Comparison of ENCODE assay signal across 18 cellular contexts in genomic region chr13:97267418-97268059, GRCh38. TPM values are rescaled to one million over a fixed set of nuclear protein-coding genes. Genes with fewer than 3 reads are reported as not detected.
DNase-seq lines count a peak whose midpoint lies in the region; ATAC-seq and TF ChIP-seq lines count a peak whose summit lies in the region.
"Had no signal": no experiment of that assay in that cellular context is flagged by ENCODE, and none has a peak within 500 bp of the region (broad histone marks: within the 10 kb centered on the region; RNA-seq: fewer than 3 reads in every experiment).

No MANE protein-coding gene starts in this region.

- H3K27ac ChIP-seq in HCT116 (ENCODE audit: low read depth, low read length) (peak overlapping the region; percentile 100), mammary epithelial cell (ENCODE audit: insufficient read depth, low read depth, low read length) (peak overlapping the region; percentile 75), iPS-20b (ENCODE audit: low read length) (peak overlapping the region; percentile 15), sigmoid colon (peak overlapping the region; percentile 50 to 89 (median 74))
- H3K27ac ChIP-seq: cardiac muscle cell, PC-9, prostate gland, suprapubic skin had no signal

- TF ChIP-seq RAD21 in HCT116 (IDR thresholded peaks at IDR 0.05; ENCODE audit: low read depth) = no peak

- ATAC-seq in HCT116 (peak; percentile 52; the same call in 1 of the 2 replicates), GM21423 (IDR thresholded peaks at IDR 0.05; ENCODE audit: unreplicated experiment) (no peak)

- RAD21 ChIA-PET in HCT116 (lab: Charles Lee; ENCODE audit: low non-redundant PET in 1 of 2, low total read pairs in 2 of 2, uncharacterized antibody in 2 of 2, unreplicated experiment in 2 of 2) = no interaction called here

- H3K9me3 ChIP-seq in HCT116 (ENCODE audit: control insufficient read depth in 1 of 2, insufficient read depth in 1 of 2, low read depth in 1 of 2, low read length in 2 of 2) (no peaks in the 10 kb centered on the region), mammary epithelial cell (replicated peaks; ENCODE audit: insufficient read depth, low read length) (no peaks in the 10 kb centered on the region), iPS-20b (ENCODE audit: insufficient read depth, low read depth, low read length) (no peaks in the 10 kb centered on the region), sigmoid colon (no peaks in the 10 kb centered on the region)
- H3K9me3 ChIP-seq: HAP-1, prostate gland, suprapubic skin had no signal

- no peak for DNase-seq in HCT116 (ENCODE audit: low read depth, low spot score)
- DNase-seq in mammary epithelial cell = no peak
- no peak for DNase-seq in sigmoid colon
- DNase-seq in DMS53 treated with DMSO at 0.1 percent for 48 hours (lab: John Stamatoyannopoulos, UW; ENCODE audit: unreplicated experiment) = no peak
- DNase-seq in ecto neural progenitor cell (ENCODE audit: low spot score) = no peak
- no peak for DNase-seq in stimulated activated CD4-positive, alpha-beta T cell treated with anti-CD3 and anti-CD28 coated beads, Interleukin-4, amount 100 ng/mL, for 4 hours
- DNase-seq: activated CD4-positive, alpha-beta T cell treated with anti-CD3 and anti-CD28 coated beads, Interleukin-2, amount 50 U/mL, for 1 hour; activated naive CD8-positive, alpha-beta T cell treated with anti-CD3 and anti-CD28 coated beads for 36 hours; kidney glomerular epithelial cell; NCI-H1694; NCI-H526; PC-9 had no signal

- 12% methylated on average over 10 of the region's 11 CpGs for WGBS in mammary epithelial cell (ENCODE audit: low coverage, missing lambda C conversion rate)
- WGBS in sigmoid colon, 2 donors = 84 to 93% methylated on average over 11 of the region's 11 CpGs

- TF ChIP-seq POLR2A in HCT116 (IDR thresholded peaks at IDR 0.05; ENCODE audit: borderline replicate concordance, extremely low read depth, insufficient read depth, insufficient read length) (no peak), sigmoid colon (IDR thresholded peaks at IDR 0.05) (no peak)

- H3K79me2 ChIP-seq in HCT116 (ENCODE audit: insufficient read depth, low read length) (peaks cover 35% of the 10 kb centered on the region), mammary epithelial cell (ENCODE audit: insufficient read depth, low read length) (peaks cover 61% of the 10 kb centered on the region)

- CTCF ChIA-PET in HCT116 (lab: Charles Lee) = interaction anchor here (1.1 to 1.4 kb wide), 2 partner anchors 75 to 158 kb away, joined by 3 read pairs; no protein-coding TSS in a partner anchor
- CTCF ChIA-PET in mammary epithelial cell (lab: Charles Lee; ENCODE audit: low non-redundant PET) = interaction anchor here (0.6 kb wide), 1 partner anchor 89 kb away, joined by 5 read pairs; no protein-coding TSS in a partner anchor

- H3K4me1 ChIP-seq in HCT116 (ENCODE audit: control insufficient read depth in 1 of 2, insufficient read depth in 2 of 2, low read length in 2 of 2) = peaks cover 84 to 92% of the 10 kb centered on the region in 2 experiments
- peaks cover 34% of the 10 kb centered on the region for H3K4me1 ChIP-seq in mammary epithelial cell (ENCODE audit: insufficient read depth, low read length)
- H3K4me1 ChIP-seq in iPS-20b (ENCODE audit: insufficient read depth, low read length) = peaks cover 21% of the 10 kb centered on the region; the same call in 1 of the 2 replicates
- peaks cover 0 to 94% (median 69%) of the 10 kb centered on the region in 4 donors for H3K4me1 ChIP-seq in sigmoid colon
- H3K4me1 ChIP-seq: prostate gland had no signal

- H3K4me3 ChIP-seq in HCT116 (replicated peaks in 1 of 2; ENCODE audit: low read depth in 1 of 2, low read length in 2 of 2) = no peak overlapping the region
- no peak overlapping the region for H3K4me3 ChIP-seq in mammary epithelial cell (replicated peaks in 1 of 3; ENCODE audit: insufficient read depth in 1 of 3, low read depth in 2 of 3, low read length in 3 of 3)
- peak overlapping the region; percentile 55; the same call in 1 of the 2 replicates for H3K4me3 ChIP-seq in iPS-20b (ENCODE audit: low read length)
- peak overlapping the region in 1 of 4 donors; percentile 1 for H3K4me3 ChIP-seq in sigmoid colon
- H3K4me3 ChIP-seq: cardiac muscle cell, HAP-1, PC-9, prostate gland, suprapubic skin had no signal

- TF ChIP-seq CTCF in HCT116 (IDR thresholded peaks at IDR 0.05 in 2 of 3, conservative IDR thresholded peaks at IDR 0.05 in 1 of 3; ENCODE audit: borderline replicate concordance in 1 of 3, insufficient read depth in 1 of 3, low read depth in 2 of 3, low read length in 2 of 3) = no peak
- no peak for TF ChIP-seq CTCF in mammary epithelial cell (conservative IDR thresholded peaks at IDR 0.05 in 1 of 2, IDR thresholded peaks at IDR 0.05 in 1 of 2; ENCODE audit: extremely low read depth in 1 of 2, insufficient read depth in 1 of 2, low read depth in 1 of 2, low read length in 2 of 2)
- TF ChIP-seq CTCF in sigmoid colon (IDR thresholded peaks at IDR 0.05) = no peak

- peak overlapping the region; percentile 41; the same call in 1 of the 2 replicates for H3K9ac ChIP-seq in HCT116 (ENCODE audit: low read length)
- H3K9ac ChIP-seq in mammary epithelial cell (ENCODE audit: insufficient read depth, low read length) = no peak overlapping the region
- H3K9ac ChIP-seq in iPS-20b (ENCODE audit: low read depth, low read length) = peak overlapping the region; percentile 59; the same call in 1 of the 2 replicates

- no peak for TF ChIP-seq EP300 in sigmoid colon (IDR thresholded peaks at IDR 0.05)

- in situ Hi-C loops in mammary epithelial cell (cut with MboI; ENCODE audit: low sequenced_read_pairs in 2 of 2) = no loop called here

- H2AFZ ChIP-seq in HCT116 (ENCODE audit: low read depth, low read length, poor library complexity, severe bottlenecking) (no peak overlapping the region), mammary epithelial cell (ENCODE audit: low read depth, low read length) (peak overlapping the region; percentile 54)
- H2AFZ ChIP-seq: PC-9 had no signal

- POLR2A ChIA-PET in HCT116 (lab: Charles Lee) = interaction anchor here (1.1 to 3.5 kb wide), 4 partner anchors 8 to 126 kb away, joined by 3 to 14 read pairs (median 6); no protein-coding TSS in a partner anchor

- dilution Hi-C loops in mammary epithelial cell (cut with HindIII; ENCODE audit: low sequenced_read_pairs) = no loop called here

- H3K9me2 ChIP-seq in HCT116 (ENCODE audit: insufficient read depth) = no peaks in the 10 kb centered on the region

- no peaks in the 10 kb centered on the region for H3K27me3 ChIP-seq in HCT116 (ENCODE audit: insufficient read depth, low read length)
- H3K27me3 ChIP-seq in mammary epithelial cell (ENCODE audit: insufficient read depth, low read length) = no peaks in the 10 kb centered on the region
- no peaks in the 10 kb centered on the region; the same call in 1 of the 2 replicates for H3K27me3 ChIP-seq in iPS-20b (ENCODE audit: insufficient read depth, low read length)
- no peaks in the 10 kb centered on the region for H3K27me3 ChIP-seq in sigmoid colon
- H3K27me3 ChIP-seq: cardiac muscle cell, suprapubic skin had no signal

- BruUV-seq in HCT116 (replicated peaks; lab: Mats Ljungman, UMichigan) (no TSS peak), mammary epithelial cell (replicated peaks; lab: Mats Ljungman, UMichigan) (no TSS peak)

- H3K36me3 ChIP-seq in HCT116 (ENCODE audit: control insufficient read depth in 1 of 2, insufficient read depth in 2 of 2, low read length in 2 of 2) (no peaks in the 10 kb centered on the region; a peak in 1 of 4 replicates), mammary epithelial cell (ENCODE audit: insufficient read depth, low read length) (no peaks in the 10 kb centered on the region), iPS-20b (ENCODE audit: insufficient read depth, low read depth, low read length) (no peaks in the 10 kb centered on the region), sigmoid colon (no peaks in the 10 kb centered on the region)
- H3K36me3 ChIP-seq: cardiac muscle cell, HAP-1, prostate gland, suprapubic skin had no signal

- H4K20me1 ChIP-seq in HCT116 (ENCODE audit: insufficient read depth) = no peaks in the 10 kb centered on the region
- H4K20me1 ChIP-seq in mammary epithelial cell (ENCODE audit: insufficient read depth, low read length) = no peaks in the 10 kb centered on the region

- intact Hi-C loops in HCT116 (cut with micrococcal nuclease) (no loop called here), mammary epithelial cell (cut with micrococcal nuclease) (no loop called here), sigmoid colon (cut with DNase I) (no loop called here)

- peak overlapping the region; percentile 53 for H3K4me2 ChIP-seq in HCT116 (ENCODE audit: low read length)
- H3K4me2 ChIP-seq in mammary epithelial cell (ENCODE audit: insufficient read depth, low read depth, low read length) = peak overlapping the region; percentile 22
- H3K4me2 ChIP-seq: PC-9 had no signal

TF ChIP-seq in HCT116, 20 proteins besides CTCF, POLR2A, EP300 and RAD21 (continues in another document):
- TF ChIP-seq REST (IDR thresholded peaks at IDR 0.05; ENCODE audit: low read depth) (no peak), ZNF274 (IDR thresholded peaks at IDR 0.05; ENCODE audit: low read depth, low read length) (no peak)

RNA-seq across cellular contexts. Expression of gene MBNL2, which starts 45.4 kb away (rescaled TPM):
- total RNA-seq in HCT116 (2021; ENCODE audit: unreplicated experiment) (73.9 TPM), mammary epithelial cell (100 to 1,000 TPM in 1 of 2 donors, 10 to 100 TPM in 1; 37.5 to 125 TPM), sigmoid colon (100 to 1,000 TPM in 1 of 4 donors, 10 to 100 TPM in 3; 84.7 to 110 (median 95.1) TPM)
- polyA plus RNA-seq in HCT116 (2012) = 40.8 and 43.6 TPM in 2 replicates
- polyA plus RNA-seq in mammary epithelial cell (20.0 TPM), sigmoid colon (10 to 100 TPM; 11.8 to 16.2 (median 14.8) TPM)
- polyA minus RNA-seq in mammary epithelial cell = 33.9 TPM

Comparison
In these comparisons a context has a peak if more than half of its experiments do, and no peak if none do; other contexts are left out.
1. H3K27ac ChIP-seq: peak in every context shown above with its lines; median percentile 100 in HCT116; 75 in mammary epithelial cell; 74 in sigmoid colon; 15 in iPS-20b.